Comparison of ENCODE assay signal across 17 cellular contexts in genomic region chr7:40230086-40230485, GRCh38.
DNase-seq lines count a peak whose midpoint lies in the region; ATAC-seq and TF ChIP-seq lines count a peak whose summit lies in the region.
"Had no signal": no experiment of that assay in that cellular context is flagged by ENCODE, and none has a peak within 500 bp of the region (broad histone marks: within the 10 kb centered on the region; RNA-seq: fewer than 3 reads in every experiment).

No MANE protein-coding gene starts in this region.

- no peaks in the 10 kb centered on the region for H3K36me3 Mint-ChIP-seq in WTC11
- H3K36me3 Mint-ChIP-seq in stimulated activated memory B cell treated with anti-CD40 and anti-IgM and Interleukin-4, amounts not matched to agents 10 μg/mL and 1 μg/mL and 100 μg/mL, for 72 hours = no peaks in the 10 kb centered on the region
- no peaks in the 10 kb centered on the region for H3K36me3 Mint-ChIP-seq in activated naive CD4-positive, alpha-beta T cell treated with anti-CD3 and anti-CD28 coated beads, Interleukin-2, amount 10 ng/mL, durations not matched to agents 7 days and 5 days
- H3K36me3 Mint-ChIP-seq: CD8-positive, alpha-beta memory T cell had no signal

- no peaks in the 10 kb centered on the region; the same call in 1 of the 2 replicates for H3K27me3 Mint-ChIP-seq in WTC11 (ENCODE audit: low read depth)
- H3K27me3 Mint-ChIP-seq in stimulated activated memory B cell treated with anti-CD40 and anti-IgM and Interleukin-4, amounts not matched to agents 10 μg/mL and 1 μg/mL and 100 μg/mL, for 72 hours = no peaks in the 10 kb centered on the region
- H3K27me3 Mint-ChIP-seq in activated naive CD4-positive, alpha-beta T cell treated with anti-CD3 and anti-CD28 coated beads, Interleukin-2, amount 10 ng/mL, durations not matched to agents 7 days and 5 days = no peaks in the 10 kb centered on the region

- H3K9ac ChIP-seq in mesenchymal stem cell (ENCODE audit: low read length) = no peak overlapping the region

- CTCF ChIA-PET in WTC11 (lab: Charles Lee) = interaction anchor here (0.5 to 1.0 kb wide), 2 partner anchors 9 to 238 kb away, joined by 3 to 4 read pairs; no protein-coding TSS in a partner anchor
- CTCF ChIA-PET in activated naive CD4-positive, alpha-beta T cell treated with anti-CD3 and anti-CD28 coated beads, Interleukin-2, amount 10 ng/mL, durations not matched to agents 7 days and 5 days (lab: Charles Lee) = interaction anchor here (0.7 kb wide), 1 partner anchor 1475 kb away, joined by 3 read pairs; no protein-coding TSS in a partner anchor

- no peak overlapping the region for H3K4me3 Mint-ChIP-seq in WTC11
- H3K4me3 Mint-ChIP-seq in stimulated activated memory B cell treated with anti-CD40 and anti-IgM and Interleukin-4, amounts not matched to agents 10 μg/mL and 1 μg/mL and 100 μg/mL, for 72 hours = no peak overlapping the region
- no peak overlapping the region for H3K4me3 Mint-ChIP-seq in activated naive CD4-positive, alpha-beta T cell treated with anti-CD3 and anti-CD28 coated beads, Interleukin-2, amount 10 ng/mL, durations not matched to agents 7 days and 5 days
- H3K4me3 Mint-ChIP-seq: CD8-positive, alpha-beta memory T cell had no signal

- no peaks in the 10 kb centered on the region for H3K9me3 ChIP-seq in mesenchymal stem cell (ENCODE audit: control insufficient read depth, low read length)

- H2BK5ac ChIP-seq in mesenchymal stem cell (ENCODE audit: low read depth, low read length, poor library complexity, severe bottlenecking) = no peak overlapping the region

- no peak overlapping the region for H3K14ac ChIP-seq in mesenchymal stem cell (ENCODE audit: low read length in 2 of 2)

- H3K36me3 ChIP-seq in mesenchymal stem cell (ENCODE audit: control insufficient read depth in 1 of 2, insufficient read depth in 2 of 2, low read depth in 1 of 2, low read length in 2 of 2) = no peaks in the 10 kb centered on the region

- H3K27ac ChIP-seq in mesenchymal stem cell (ENCODE audit: low read length, poor library complexity, severe bottlenecking) = no peak overlapping the region

- no peak overlapping the region for H3K4ac ChIP-seq in mesenchymal stem cell (ENCODE audit: low read depth in 1 of 2, low read length in 2 of 2)

- no peak overlapping the region for H2BK120ac ChIP-seq in mesenchymal stem cell (ENCODE audit: low read depth, low read length)

- TF ChIP-seq CTCF in WTC11 (IDR thresholded peaks at IDR 0.05) (no peak), choroid plexus epithelial cell (conservative IDR thresholded peaks at IDR 0.05; ENCODE audit: low read depth, low read length) (no peak)

- ATAC-seq in WTC11 = peak; percentile 60
- ATAC-seq in stimulated activated memory B cell treated with anti-CD40 and anti-IgM and Interleukin-4, amounts not matched to agents 10 μg/mL and 1 μg/mL and 100 μg/mL, for 72 hours = no peak
- ATAC-seq: PC-3 had no signal

- no peak overlapping the region for H2BK15ac ChIP-seq in mesenchymal stem cell (ENCODE audit: low read depth, poor library complexity, severe bottlenecking)

- H3K79me1 ChIP-seq in mesenchymal stem cell (replicated peaks; ENCODE audit: low read length, poor library complexity, severe bottlenecking) = no peaks in the 10 kb centered on the region

- peaks cover 10% of the 10 kb centered on the region for H3K4me1 Mint-ChIP-seq in WTC11
- H3K4me1 Mint-ChIP-seq in stimulated activated memory B cell treated with anti-CD40 and anti-IgM and Interleukin-4, amounts not matched to agents 10 μg/mL and 1 μg/mL and 100 μg/mL, for 72 hours = no peaks in the 10 kb centered on the region
- H3K4me1 Mint-ChIP-seq in activated naive CD4-positive, alpha-beta T cell treated with anti-CD3 and anti-CD28 coated beads, Interleukin-2, amount 10 ng/mL, durations not matched to agents 7 days and 5 days = peaks cover 8% of the 10 kb centered on the region

- no peak overlapping the region for H2AFZ ChIP-seq in mesenchymal stem cell (ENCODE audit: low read depth, low read length)

- no peaks in the 10 kb centered on the region for H3K4me1 ChIP-seq in mesenchymal stem cell (ENCODE audit: control insufficient read depth, insufficient read depth, low read depth, low read length)

- DNase-seq in WTC11 (ENCODE audit: low spot score) (no peak), choroid plexus epithelial cell (ENCODE audit: low read depth) (peak; percentile 76), mesenchymal stem cell (no peak), COR-L47 (lab: John Stamatoyannopoulos, UW) (no peak), NCI-H2227 treated with DMSO at 0.1 percent for 48 hours (lab: John Stamatoyannopoulos, UW) (no peak)
- no peak for DNase-seq in activated naive CD4-positive, alpha-beta T cell treated with anti-CD3 and anti-CD28 coated beads, Interleukin-2, amount 10 ng/mL, durations not matched to agents 7 days and 5 days
- DNase-seq: ACHN; C1 segment of cervical spinal cord; CD8-positive, alpha-beta memory T cell; GOT3; KG1; NCI-H1417; NCI-H187; NCI-H345; NCI-H524 treated with DMSO at 0.1 percent for 48 hours; PC-3 had no signal

- no peaks in the 10 kb centered on the region for H3K27me3 ChIP-seq in mesenchymal stem cell (ENCODE audit: control insufficient read depth in 1 of 2, insufficient read depth in 1 of 2, low read length in 2 of 2)

- WGBS in mesenchymal stem cell = 82% methylated on average over 4 of the region's 4 CpGs

- H3K4me3 ChIP-seq in choroid plexus epithelial cell (ENCODE audit: low read depth, low read length) (no peak overlapping the region), mesenchymal stem cell (ENCODE audit: insufficient read depth in 1 of 2, low read depth in 1 of 2, low read length in 2 of 2) (no peak overlapping the region)

- H2BK12ac ChIP-seq in mesenchymal stem cell (ENCODE audit: low read length in 2 of 2) = no peak overlapping the region

- H3K9me3 Mint-ChIP-seq in WTC11 = no peaks in the 10 kb centered on the region
- no peaks in the 10 kb centered on the region for H3K9me3 Mint-ChIP-seq in stimulated activated memory B cell treated with anti-CD40 and anti-IgM and Interleukin-4, amounts not matched to agents 10 μg/mL and 1 μg/mL and 100 μg/mL, for 72 hours
- H3K9me3 Mint-ChIP-seq in activated naive CD4-positive, alpha-beta T cell treated with anti-CD3 and anti-CD28 coated beads, Interleukin-2, amount 10 ng/mL, durations not matched to agents 7 days and 5 days = no peaks in the 10 kb centered on the region
- H3K9me3 Mint-ChIP-seq: CD8-positive, alpha-beta memory T cell had no signal

- H2AK5ac ChIP-seq in mesenchymal stem cell (ENCODE audit: low read length, severe bottlenecking) = peak overlapping the region; percentile 10

- H3K4me2 ChIP-seq in mesenchymal stem cell (ENCODE audit: low read length, poor library complexity, severe bottlenecking) = no peak overlapping the region

- POLR2A ChIA-PET in WTC11 (lab: Charles Lee) = interaction anchor here (0.7 kb wide), 1 partner anchor 520 kb away, joined by 3 read pairs; no protein-coding TSS in a partner anchor

- H4K8ac ChIP-seq in mesenchymal stem cell (ENCODE audit: low read length) = no peak overlapping the region

- no peak overlapping the region for H4K91ac ChIP-seq in mesenchymal stem cell (ENCODE audit: low read length)

- H3K27ac Mint-ChIP-seq in WTC11 = no peak overlapping the region
- H3K27ac Mint-ChIP-seq in stimulated activated memory B cell treated with anti-CD40 and anti-IgM and Interleukin-4, amounts not matched to agents 10 μg/mL and 1 μg/mL and 100 μg/mL, for 72 hours = no peak overlapping the region
- H3K27ac Mint-ChIP-seq in activated naive CD4-positive, alpha-beta T cell treated with anti-CD3 and anti-CD28 coated beads, Interleukin-2, amount 10 ng/mL, durations not matched to agents 7 days and 5 days = no peak overlapping the region
- H3K27ac Mint-ChIP-seq: CD8-positive, alpha-beta memory T cell had no signal

- no peak overlapping the region for H3K23ac ChIP-seq in mesenchymal stem cell (ENCODE audit: low read length in 2 of 2)

- no peak overlapping the region for H3K18ac ChIP-seq in mesenchymal stem cell (ENCODE audit: low read depth in 1 of 2, low read length in 2 of 2)

TF ChIP-seq in WTC11, 78 proteins besides CTCF, POLR2A, EP300 and RAD21:
- TF ChIP-seq ZNF671 (CRISPR knock-in tag; IDR thresholded peaks at IDR 0.05) (no peak), SMAD3 (CRISPR knock-in tag; IDR thresholded peaks at IDR 0.05; ENCODE audit: borderline replicate concordance) (no peak), E2F5 (CRISPR knock-in tag; IDR thresholded peaks at IDR 0.05) (no peak), ERG (CRISPR knock-in tag; IDR thresholded peaks at IDR 0.05) (no peak), PRRX2 (CRISPR knock-in tag; IDR thresholded peaks at IDR 0.05) (no peak), ZNF232 (CRISPR knock-in tag; IDR thresholded peaks at IDR 0.05) (no peak)
